ENCODE assay signal across 1 cellular context in genomic region chr19:12293771-12294307, GRCh38.
TF ChIP-seq lines count a peak whose summit lies in the region.

No MANE protein-coding gene starts in this region.

TF ChIP-seq in HCT116, 20 proteins besides CTCF, POLR2A, EP300 and RAD21 (continued from another document):
- TF ChIP-seq REST (IDR thresholded peaks at IDR 0.05; ENCODE audit: low read depth): no peak
TF ChIP-seq in HCT116: peak in this region for 5.
